Comparison of ENCODE assay signal across 1 cellular context in genomic region chr1:219293440-219293839, GRCh38.
TF ChIP-seq lines count a peak whose summit lies in the region.

No MANE protein-coding gene starts in this region.

TF ChIP-seq in SK-N-SH treated with all-trans-retinoic acid at 6 μM for 48 hours, 23 proteins besides CTCF, POLR2A, EP300 and RAD21 (continued from another document):
- TF ChIP-seq POU6F1 (CRISPR knock-in tag; IDR thresholded peaks at IDR 0.05; ENCODE audit: borderline replicate concordance, low read depth) (no peak), OSR1 (CRISPR knock-in tag; IDR thresholded peaks at IDR 0.05) (no peak), ISL1 (CRISPR knock-in tag; IDR thresholded peaks at IDR 0.05) (peak; percentile 57), ESRRG (CRISPR knock-in tag; IDR thresholded peaks at IDR 0.05) (no peak)
